In the genomic region with DNA sequence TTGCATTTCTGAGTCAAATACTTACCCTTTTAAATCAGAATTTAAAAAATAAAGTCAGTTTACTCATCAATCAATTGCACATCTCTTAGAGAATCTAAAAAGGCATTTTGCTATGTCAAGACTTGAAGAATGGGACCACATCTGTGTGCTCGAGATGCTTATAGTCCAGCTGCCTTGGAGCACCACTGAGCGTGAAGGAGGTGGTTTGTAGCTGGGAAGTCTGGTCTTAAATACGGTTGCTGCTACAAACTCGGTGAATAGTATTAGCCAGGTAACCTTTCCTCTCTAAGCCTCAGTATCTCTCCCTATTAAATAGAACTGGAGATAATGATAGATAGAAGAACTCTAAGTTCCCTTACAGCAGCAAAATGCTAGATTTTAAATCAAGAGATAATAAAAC, we compare ENCODE assay signal across 13 cellular contexts.
DNase-seq lines count a peak whose midpoint lies in the region; ATAC-seq, FAIRE-seq and TF ChIP-seq lines count a peak whose summit lies in the region.
"Had no signal": no experiment of that assay in that cellular context is flagged by ENCODE, and none has a peak within 500 bp of the region (broad histone marks: within the 10 kb centered on the region; RNA-seq: fewer than 3 reads in every experiment).

No MANE protein-coding gene starts in this region.

- no TSS peak for BruUV-seq in K562 (replicated peaks; lab: Mats Ljungman, UMichigan)

- no peaks in the 10 kb centered on the region for H3K9me3 Mint-ChIP-seq in stimulated activated effector memory CD8-positive, alpha-beta T cell treated with anti-CD3 and anti-CD28 coated beads, Interleukin-12 subunit alpha, Interleukin-12 subunit beta, amount 100 ng/mL, for 72 hours
- H3K9me3 Mint-ChIP-seq in naive thymus-derived CD8-positive, alpha-beta T cell: no peaks in the 10 kb centered on the region
- H3K9me3 Mint-ChIP-seq: activated B cell treated with CpG ODN at 0.5 μM for 24 hours; activated T-helper 17 cell treated with anti-CD3 and anti-CD28 coated beads, Interleukin-2, amount 50 U/mL, for 72 hours; CD8-positive, alpha-beta T cell; neural crest cell had no signal

- H3K36me3 ChIP-seq in heart left ventricle (no peaks in the 10 kb centered on the region), K562 (ENCODE audit: control insufficient read depth, insufficient read depth, low read length) (no peaks in the 10 kb centered on the region), tibial nerve (no peaks in the 10 kb centered on the region)
- H3K36me3 ChIP-seq: right lobe of liver had no signal

- H3K4me3 Mint-ChIP-seq in stimulated activated effector memory CD8-positive, alpha-beta T cell treated with anti-CD3 and anti-CD28 coated beads, Interleukin-12 subunit alpha, Interleukin-12 subunit beta, amount 100 ng/mL, for 72 hours: no peak overlapping the region
- no peak overlapping the region for H3K4me3 Mint-ChIP-seq in naive thymus-derived CD8-positive, alpha-beta T cell
- H3K4me3 Mint-ChIP-seq: activated B cell treated with CpG ODN at 0.5 μM for 24 hours; activated T-helper 17 cell treated with anti-CD3 and anti-CD28 coated beads, Interleukin-2, amount 50 U/mL, for 72 hours; CD8-positive, alpha-beta T cell; neural crest cell had no signal

- H3K4me2 ChIP-seq in K562 (ENCODE audit: insufficient read depth, low read length): no peak overlapping the region

- ATAC-seq in heart left ventricle (peak in 2 of 4 donors; percentile 17 to 21), Right ventricle myocardium superior (ENCODE audit: poor library complexity) (no peak), K562 (0 out of 3 replicates have a peak, but pooled peaks have one; percentile 15)
- ATAC-seq in stimulated activated effector memory CD8-positive, alpha-beta T cell treated with anti-CD3 and anti-CD28 coated beads, Interleukin-12 subunit alpha, Interleukin-12 subunit beta, amount 100 ng/mL, for 72 hours: no peak
- ATAC-seq in naive thymus-derived CD8-positive, alpha-beta T cell: no peak

- WGBS in heart left ventricle, 4 donors: 45 to 65% (median 57%) methylated on average over 4 of the region's 4 CpGs
- 48% methylated on average over 4 of the region's 4 CpGs for WGBS in K562 (ENCODE audit: insufficient coverage, low coverage, missing lambda C conversion rate)
- WGBS in tibial nerve, 2 donors: 31 to 38% methylated on average over 4 of the region's 4 CpGs

- peak overlapping the region; percentile 69; the same call in 1 of the 2 replicates for H2AFZ ChIP-seq in K562 (ENCODE audit: low read depth, low read length)

- no peak for TF ChIP-seq EP300 in K562 (IDR thresholded peaks at IDR 0.05; ENCODE audit: low read length)
- TF ChIP-seq EP300 in tibial nerve (IDR thresholded peaks at IDR 0.05): no peak

- FAIRE-seq in K562 (lab: Jason Lieb, UNC): no peak

- no peaks in the 10 kb centered on the region for H3K9me1 ChIP-seq in K562 (ENCODE audit: control insufficient read depth, insufficient read depth, low read length)

- POLR2A ChIA-PET in K562 (lab: Yijun Ruan, JAX): interaction anchor here (0.6 kb wide), 1 partner anchor 263 kb away, joined by 3 read pairs; no protein-coding TSS in a partner anchor
- POLR2A ChIA-PET in HEK293T (lab: Yijun Ruan, JAX): interaction anchor here (0.9 kb wide), 1 partner anchor 290 kb away, joined by 3 read pairs; the partner anchor contains the start of gene TRIB2
- POLR2A ChIA-PET in naive thymus-derived CD8-positive, alpha-beta T cell (lab: Charles Lee): interaction anchor here (1.5 kb wide), 1 partner anchor 290 kb away, joined by 8 read pairs; the partner anchor contains the start of gene TRIB2

- no peak overlapping the region for H3K27ac Mint-ChIP-seq in stimulated activated effector memory CD8-positive, alpha-beta T cell treated with anti-CD3 and anti-CD28 coated beads, Interleukin-12 subunit alpha, Interleukin-12 subunit beta, amount 100 ng/mL, for 72 hours
- H3K27ac Mint-ChIP-seq in naive thymus-derived CD8-positive, alpha-beta T cell: no peak overlapping the region
- H3K27ac Mint-ChIP-seq: activated B cell treated with CpG ODN at 0.5 μM for 24 hours; activated T-helper 17 cell treated with anti-CD3 and anti-CD28 coated beads, Interleukin-2, amount 50 U/mL, for 72 hours; CD8-positive, alpha-beta T cell had no signal

- peak overlapping the region in 10 of 12 donors; percentile 8 to 54 (median 31) for H3K4me3 ChIP-seq in heart left ventricle
- no peak overlapping the region for H3K4me3 ChIP-seq in K562
- H3K4me3 ChIP-seq in tibial nerve: peak overlapping the region; percentile 11 to 40 (median 23)
- H3K4me3 ChIP-seq: right lobe of liver had no signal

- H3K4me1 ChIP-seq in heart left ventricle (peaks cover 0 to 46% (median 20%) of the 10 kb centered on the region in 12 donors), K562 (replicated peaks in 1 of 2; ENCODE audit: control insufficient read depth in 2 of 2, insufficient read depth in 2 of 2, low read length in 2 of 2) (peaks cover 0 to 2% of the 10 kb centered on the region in 2 experiments; a peak in 1 of 5 replicates), tibial nerve (peaks cover 0 to 44% (median 0%) of the 10 kb centered on the region in 4 donors)
- H3K4me1 ChIP-seq: right lobe of liver had no signal

- in situ Hi-C loops in K562 (cut with MboI): loop anchor here (25.0 kb wide), 1 partner anchor 269 kb away; no protein-coding TSS in a partner anchor

- CTCF ChIA-PET in K562 (lab: Yijun Ruan, JAX; ENCODE audit: low intra/inter-chr PET ratio): interaction anchor here (0.7 to 4.1 kb wide), 3 partner anchors 125 to 1177 kb away, joined by 3 to 35 read pairs (median 9); no protein-coding TSS in a partner anchor
- CTCF ChIA-PET in HEK293T (lab: Yijun Ruan, JAX): interaction anchor here (0.6 to 2.1 kb wide), 9 partner anchors 11 to 1312 kb away, joined by 3 to 23 read pairs (median 5); partner anchors contain the start of gene TRIB2

- no peaks in the 10 kb centered on the region for H3K4me1 Mint-ChIP-seq in stimulated activated effector memory CD8-positive, alpha-beta T cell treated with anti-CD3 and anti-CD28 coated beads, Interleukin-12 subunit alpha, Interleukin-12 subunit beta, amount 100 ng/mL, for 72 hours
- H3K4me1 Mint-ChIP-seq in naive thymus-derived CD8-positive, alpha-beta T cell: peaks cover 0 to 6% (median 0%) of the 10 kb centered on the region in 4 donors
- H3K4me1 Mint-ChIP-seq: activated T-helper 17 cell treated with anti-CD3 and anti-CD28 coated beads, Interleukin-2, amount 50 U/mL, for 72 hours had no signal

- peaks cover 2 to 16% (median 5%) of the 10 kb centered on the region in 5 donors for H3K27me3 Mint-ChIP-seq in naive thymus-derived CD8-positive, alpha-beta T cell

- H3K27me3 ChIP-seq in heart left ventricle (no peaks in the 10 kb centered on the region), K562 (ENCODE audit: control insufficient read depth in 2 of 2, insufficient read depth in 2 of 2, low read length in 2 of 2) (peaks cover 0 to 5% of the 10 kb centered on the region in 2 experiments; a peak in 1 of 5 replicates), tibial nerve (no peaks in the 10 kb centered on the region)

- peak overlapping the region; percentile 1 to 60 (median 44) for H3K27ac ChIP-seq in heart left ventricle
- no peak overlapping the region for H3K27ac ChIP-seq in K562 (ENCODE audit: extremely low read depth, low read depth, low read length)
- peak overlapping the region; percentile 5 to 79 (median 57) for H3K27ac ChIP-seq in tibial nerve

- no peaks in the 10 kb centered on the region for H3K36me3 Mint-ChIP-seq in stimulated activated effector memory CD8-positive, alpha-beta T cell treated with anti-CD3 and anti-CD28 coated beads, Interleukin-12 subunit alpha, Interleukin-12 subunit beta, amount 100 ng/mL, for 72 hours
- H3K36me3 Mint-ChIP-seq in naive thymus-derived CD8-positive, alpha-beta T cell: no peaks in the 10 kb centered on the region
- H3K36me3 Mint-ChIP-seq: CD8-positive, alpha-beta T cell had no signal

- DNase-seq in heart left ventricle (no peak), Right ventricle myocardium superior (no peak), K562 (ENCODE audit: extremely low read depth in 1 of 4, low spot score in 3 of 4) (no peak), lung microvascular endothelial cell (ENCODE audit: low read depth in 2 of 2) (peak; percentile 17 to 21), tibial nerve (ENCODE audit: low spot score in 2 of 2) (no peak), HEK293T (ENCODE audit: extremely low spot score) (no peak)
- DNase-seq in stimulated activated effector memory CD8-positive, alpha-beta T cell treated with anti-CD3 and anti-CD28 coated beads, Interleukin-12 subunit alpha, Interleukin-12 subunit beta, amount 100 ng/mL, for 72 hours (ENCODE audit: low spot score in 2 of 2): no peak
- DNase-seq in naive thymus-derived CD8-positive, alpha-beta T cell: no peak

- intact Hi-C loops in heart left ventricle (cut with DNase I): loop anchor here (2.0 to 10.0 kb wide), 23 partner anchors 72 to 1312 kb away; partner anchors contain the start of gene TRIB2 (in 5 of the 10)
- intact Hi-C loops in Right ventricle myocardium superior (cut with DNase I): loop anchor here (5.0 to 10.0 kb wide), 4 partner anchors 72 to 1179 kb away; no protein-coding TSS in a partner anchor
- intact Hi-C loops in K562 (cut with micrococcal nuclease): loop anchor here (2.0 to 10.0 kb wide), 5 partner anchors 76 to 1052 kb away; no protein-coding TSS in a partner anchor

- H3K9me3 ChIP-seq in heart left ventricle: no peaks in the 10 kb centered on the region
- H3K9me3 ChIP-seq in K562 (replicated peaks; ENCODE audit: control insufficient read depth, insufficient read depth, low read depth, low read length): no peaks in the 10 kb centered on the region
- no peaks in the 10 kb centered on the region for H3K9me3 ChIP-seq in tibial nerve
- H3K9me3 ChIP-seq: right lobe of liver had no signal

- no peak overlapping the region for H3K9ac ChIP-seq in K562 (ENCODE audit: insufficient read depth in 1 of 2, low read depth in 2 of 2, low read length in 2 of 2)

- H4K20me1 ChIP-seq in K562 (replicated peaks; ENCODE audit: control insufficient read depth, insufficient read depth, low read length): no peaks in the 10 kb centered on the region

- TF ChIP-seq RAD21 in K562 (CRISPR knock-in tag; conservative IDR thresholded peaks at IDR 0.05 in 1 of 2, IDR thresholded peaks at IDR 0.05 in 1 of 2): no peak

- TF ChIP-seq CTCF in heart left ventricle (IDR thresholded peaks at IDR 0.05): no peak
- TF ChIP-seq CTCF in K562 (IDR thresholded peaks at IDR 0.05 in 2 of 3, conservative IDR thresholded peaks at IDR 0.05 in 1 of 3; ENCODE audit: insufficient read depth in 2 of 3, low read depth in 1 of 3, low read length in 3 of 3): no peak
- no peak for TF ChIP-seq CTCF in tibial nerve (IDR thresholded peaks at IDR 0.05)

- TF ChIP-seq POLR2A in heart left ventricle (IDR thresholded peaks at IDR 0.05) (no peak), K562 (conservative IDR thresholded peaks at IDR 0.05) (no peak), tibial nerve (IDR thresholded peaks at IDR 0.05) (no peak)

- H3K79me2 ChIP-seq in K562 (ENCODE audit: control insufficient read depth, insufficient read depth, low read length): no peaks in the 10 kb centered on the region

TF ChIP-seq in K562, 482 proteins besides CTCF, POLR2A, EP300 and RAD21 (continues in another document):
- no peak for TF ChIP-seq ZBTB8A (IDR thresholded peaks at IDR 0.05; ENCODE audit: partially characterized antibody)

TF ChIP-seq in HEK293T, 16 proteins besides CTCF, POLR2A, EP300 and RAD21 (continues in another document):
- TF ChIP-seq CTBP1 (IDR thresholded peaks at IDR 0.05; ENCODE audit: borderline replicate concordance) (no peak), TARDBP (IDR thresholded peaks at IDR 0.05) (no peak), FOXM1 (IDR thresholded peaks at IDR 0.05; ENCODE audit: borderline replicate concordance) (no peak)

Comparison
In these comparisons a context has a peak if more than half of its experiments do, and no peak if none do; other contexts are left out.
1. DNase-seq: peak in lung microvascular endothelial cell (2 of 2); none in heart left ventricle (0 of 5), Right ventricle myocardium superior (single experiment), K562 (0 of 4), tibial nerve (0 of 2), HEK293T (single experiment), stimulated activated effector memory CD8-positive, alpha-beta T cell treated with anti-CD3 and anti-CD28 coated beads, Interleukin-12 subunit alpha, Interleukin-12 subunit beta, amount 100 ng/mL, for 72 hours (0 of 2) and naive thymus-derived CD8-positive, alpha-beta T cell (0 of 10).